Comparison of ENCODE assay signal across 8 cellular contexts in genomic region chr14:95460647-95461478, GRCh38. TPM values are rescaled to one million over a fixed set of nuclear protein-coding genes. Genes with fewer than 3 reads are reported as not detected.
A peak's percentile ranks its signal among the peaks of the same experiment; 100 is the strongest.
DNase-seq lines count a peak whose midpoint lies in the region; ATAC-seq and TF ChIP-seq lines count a peak whose summit lies in the region.

No MANE protein-coding gene starts in this region.

- H3K9me3 Mint-ChIP-seq in CD8-positive, alpha-beta memory T cell, result no peaks in the 10 kb centered on the region

- no peak overlapping the region for H3K27ac ChIP-seq in CD8-positive, alpha-beta memory T cell (ENCODE audit: low read depth, low read length)

- H3K27me3 Mint-ChIP-seq in CD8-positive, alpha-beta memory T cell, result no peaks in the 10 kb centered on the region

- no peak for DNase-seq in CD8-positive, alpha-beta memory T cell
- DNase-seq in NCI-H1092 treated with DMSO at 0.1 percent for 48 hours (lab: John Stamatoyannopoulos, UW) (peak; percentile 94), astrocyte of the spinal cord (ENCODE audit: low read depth, low spot score) (peak; percentile 69), medulla oblongata (ENCODE audit: extremely low spot score) (peak; percentile 81), SK-N-DZ (ENCODE audit: low spot score) (no peak)

- ATAC-seq in HG02970 (IDR thresholded peaks at IDR 0.05; ENCODE audit: low FRiP score, unreplicated experiment), result no peak
- ATAC-seq in HG03108 (IDR thresholded peaks at IDR 0.05; ENCODE audit: unreplicated experiment), result no peak
- ATAC-seq in GM21367 (IDR thresholded peaks at IDR 0.05; ENCODE audit: unreplicated experiment), result no peak

- no peaks in the 10 kb centered on the region for H3K27me3 ChIP-seq in CD8-positive, alpha-beta memory T cell (ENCODE audit: insufficient read depth, low read length, poor library complexity, severe bottlenecking)

- in situ Hi-C loops in astrocyte of the spinal cord (cut with HindIII; ENCODE audit: low sequenced_read_pairs), result no loop called here

- TF ChIP-seq CTCF in astrocyte of the spinal cord (IDR thresholded peaks at IDR 0.05; ENCODE audit: low read depth, low read length), result no peak

- no peaks in the 10 kb centered on the region for H3K9me3 ChIP-seq in CD8-positive, alpha-beta memory T cell (ENCODE audit: low read length)

- no peak overlapping the region for H3K4me3 Mint-ChIP-seq in CD8-positive, alpha-beta memory T cell

- CTCF ChIA-PET in CD8-positive, alpha-beta memory T cell (lab: Charles Lee), result interaction anchor here (3.7 to 4.5 kb wide), 2 partner anchors 18 to 66 kb away, joined by 11 to 23 read pairs; no protein-coding TSS in a partner anchor

- peaks cover 57% of the 10 kb centered on the region for H3K4me1 ChIP-seq in CD8-positive, alpha-beta memory T cell (ENCODE audit: insufficient read depth, low read length)

- H3K36me3 Mint-ChIP-seq in CD8-positive, alpha-beta memory T cell, result peaks cover 0 to 59% (median 6%) of the 10 kb centered on the region in 3 donors

- H3K36me3 ChIP-seq in CD8-positive, alpha-beta memory T cell (ENCODE audit: insufficient read depth, low read length), result peaks cover 12% of the 10 kb centered on the region

- POLR2A ChIA-PET in CD8-positive, alpha-beta memory T cell (lab: Charles Lee), result no interaction called here

- H3K4me3 ChIP-seq in CD8-positive, alpha-beta memory T cell (ENCODE audit: low read length), result no peak overlapping the region
- H3K4me3 ChIP-seq in astrocyte of the spinal cord (ENCODE audit: low read depth, low read length), result no peak overlapping the region

- peaks cover 42 to 57% (median 44%) of the 10 kb centered on the region in 3 donors for H3K4me1 Mint-ChIP-seq in CD8-positive, alpha-beta memory T cell

- H3K27ac Mint-ChIP-seq in CD8-positive, alpha-beta memory T cell, result peak overlapping the region in 7 of 8 donors; percentile 54 to 98 (median 94)

RNA-seq across cellular contexts. Expression of gene SYNE3, which starts 55.6 kb away (rescaled TPM):
- 10 to 100 TPM; 37.6 to 39.7 TPM for total RNA-seq in CD8-positive, alpha-beta memory T cell
- 4.3 TPM for polyA plus RNA-seq in CD8-positive, alpha-beta memory T cell
- polyA plus RNA-seq in SK-N-DZ (2014; cell fraction: cytosol; rRNA removed), result 0.63 and 0.71 TPM in 2 replicates
- polyA plus RNA-seq in SK-N-DZ (2014; cell fraction: nucleus; rRNA removed), result 0.58 and 0.70 TPM in 2 replicates

Comparison
In these comparisons a context has a peak if more than half of its experiments do, and no peak if none do; other contexts are left out.
1. DNase-seq: peak in NCI-H1092 treated with DMSO at 0.1 percent for 48 hours (single experiment), astrocyte of the spinal cord (single experiment) and medulla oblongata (single experiment); none in CD8-positive, alpha-beta memory T cell (0 of 5) and SK-N-DZ (single experiment).